In genomic region chr14:40847496-40847895, GRCh38 we compare ENCODE assay signal across 29 cellular contexts.
A peak's percentile ranks its signal among the peaks of the same experiment; 100 is the strongest.
DNase-seq lines count a peak whose midpoint lies in the region; ATAC-seq, FAIRE-seq and TF ChIP-seq lines count a peak whose summit lies in the region.
"Had no signal": no experiment of that assay in that cellular context is flagged by ENCODE, and none has a peak within 500 bp of the region (broad histone marks: within the 10 kb centered on the region; RNA-seq: fewer than 3 reads in every experiment).

No MANE protein-coding gene starts in this region.

- H3K27ac ChIP-seq in HepG2 (ENCODE audit: extremely low read length, insufficient read depth, low read length) (no peak overlapping the region), right lobe of liver (no peak overlapping the region)
- H3K27ac ChIP-seq: ascending aorta, coronary artery, heart right ventricle, psoas muscle, tibial nerve had no signal

- POLR2A ChIA-PET in HepG2 (lab: Yijun Ruan, JAX): no interaction called here

- no peaks in the 10 kb centered on the region for H4K20me1 ChIP-seq in HepG2 (ENCODE audit: insufficient read depth, low read length)

- no peaks in the 10 kb centered on the region for H3K27me3 ChIP-seq in HepG2 (ENCODE audit: control insufficient read depth in 1 of 2, insufficient read depth in 2 of 2, low read length in 2 of 2)
- H3K27me3 ChIP-seq in right lobe of liver: no peaks in the 10 kb centered on the region
- H3K27me3 ChIP-seq: ascending aorta, heart right ventricle, tibial nerve had no signal

- ATAC-seq in HepG2 (no peak), right lobe of liver (no peak), GM21528 (IDR thresholded peaks at IDR 0.05; ENCODE audit: low FRiP score, unreplicated experiment) (no peak)
- ATAC-seq: heart right ventricle; psoas muscle; stimulated activated effector memory CD8-positive, alpha-beta T cell treated with anti-CD3 and anti-CD28 coated beads, Interleukin-12 subunit alpha, Interleukin-12 subunit beta, amount 100 ng/mL, for 72 hours had no signal

- in situ Hi-C loops in HepG2 (cut with HindIII; ENCODE audit: extremely low pct_ligation_motif_present, low pct_unique_long_range_greater_than_20kb): no loop called here

- H3K36me3 ChIP-seq in HepG2 (replicated peaks in 1 of 2; ENCODE audit: control insufficient read depth in 1 of 2, insufficient read depth in 2 of 2, low read length in 2 of 2) (no peaks in the 10 kb centered on the region), right lobe of liver (no peaks in the 10 kb centered on the region)
- H3K36me3 ChIP-seq: ascending aorta, heart right ventricle, tibial nerve had no signal

- TF ChIP-seq POLR2A in HepG2 (IDR thresholded peaks at IDR 0.05; ENCODE audit: insufficient read depth in 1 of 2, low read depth in 2 of 2, low read length in 2 of 2): no peak
- TF ChIP-seq POLR2A in right lobe of liver (IDR thresholded peaks at IDR 0.05): no peak

- TF ChIP-seq EP300 in HepG2 (IDR thresholded peaks at IDR 0.05; ENCODE audit: low read depth in 2 of 2, low read length in 2 of 2) (no peak), HepG2 (CRISPR knock-in tag; IDR thresholded peaks at IDR 0.05; ENCODE audit: borderline replicate concordance) (no peak)

- H3K4me1 ChIP-seq in HepG2 (ENCODE audit: insufficient read depth, low read length) (no peaks in the 10 kb centered on the region), right lobe of liver (no peaks in the 10 kb centered on the region)
- H3K4me1 ChIP-seq: ascending aorta, heart right ventricle, psoas muscle, tibial nerve had no signal

- DNase-seq in HepG2 (ENCODE audit: low spot score) (no peak), right lobe of liver (no peak), NCI-H446 treated with DMSO at 0.1 percent for 48 hours (lab: John Stamatoyannopoulos, UW) (peak; percentile 97), glomerular visceral epithelial cell (ENCODE audit: extremely low spot score) (peak; percentile 2), urothelium cell line (ENCODE audit: low spot score) (peak; percentile 9), GM03348 (ENCODE audit: low spot score) (no peak), SKM-1 (lab: John Stamatoyannopoulos, UW; ENCODE audit: unreplicated experiment) (no peak)
- DNase-seq: ACHN; activated CD4-positive, alpha-beta T cell treated with anti-CD3 and anti-CD28 coated beads, Interleukin-2, amount 50 U/mL, for 1 hour; activated CD4-positive, CD25-positive, alpha-beta regulatory T cell; activated effector memory CD4-positive, alpha-beta T cell treated with anti-CD3 and anti-CD28 coated beads, Interleukin-2, amount 50 U/mL, for 16 hours; activated naive CD8-positive, alpha-beta T cell treated with anti-CD3 and anti-CD28 coated beads, Interleukin-2, amount 10 ng/mL, durations not matched to agents 7 days and 5 days; activated T-cell treated with anti-CD3 and anti-CD28 coated beads, Interleukin-2, amount 50 U/mL, for 24 hours; CD8-positive, alpha-beta memory T cell; DMS79; foreskin fibroblast; heart right ventricle; NCI-H1092; NCI-H1694; psoas muscle; stimulated activated CD4-positive, alpha-beta T cell treated with anti-CD3 and anti-CD28 coated beads, Interleukin-15, amount 100 ng/mL, for 24 hours had no signal

- no TSS peak for BruUV-seq in HepG2 (replicated peaks; lab: Mats Ljungman, UMichigan)

- intact Hi-C loops in HepG2 (cut with micrococcal nuclease; ENCODE audit: unreplicated experiment) (no loop called here), right lobe of liver (cut with DNase I) (no loop called here)

- TF ChIP-seq CTCF in HepG2 (CRISPR knock-in tag; IDR thresholded peaks at IDR 0.05) (no peak), right lobe of liver (IDR thresholded peaks at IDR 0.05) (no peak)

- no peak overlapping the region for H3K9ac ChIP-seq in HepG2 (ENCODE audit: insufficient read depth, low read depth, low read length)

- H3K9me3 ChIP-seq in HepG2 (ENCODE audit: low read length): peaks cover 80% of the 10 kb centered on the region
- H3K9me3 ChIP-seq in right lobe of liver: no peaks in the 10 kb centered on the region
- H3K9me3 ChIP-seq: ascending aorta, psoas muscle, tibial nerve had no signal

- no peak for TF ChIP-seq RAD21 in HepG2 (CRISPR knock-in tag; IDR thresholded peaks at IDR 0.05)

- H3K79me2 ChIP-seq in HepG2 (ENCODE audit: insufficient read depth, low read length): no peaks in the 10 kb centered on the region

- CTCF ChIA-PET in HepG2 (lab: Yijun Ruan, JAX; ENCODE audit: low intra/inter-chr PET ratio, low total read pairs): no interaction called here

- H3K4me2 ChIP-seq in HepG2 (ENCODE audit: low read depth, low read length): no peak overlapping the region

- no peak for FAIRE-seq in HepG2 (lab: Jason Lieb, UNC)
- FAIRE-seq in urothelium cell line (lab: Jason Lieb, UNC): no peak
- FAIRE-seq: G401.6, keratinocyte, TTC549 had no signal

- H2AFZ ChIP-seq in HepG2 (ENCODE audit: low read length): no peak overlapping the region

- H3K4me3 ChIP-seq in HepG2 (replicated peaks in 1 of 3; ENCODE audit: insufficient read depth in 1 of 3, low read depth in 2 of 3, low read length in 3 of 3): no peak overlapping the region
- H3K4me3 ChIP-seq in right lobe of liver: no peak overlapping the region
- H3K4me3 ChIP-seq: ascending aorta, coronary artery, heart right ventricle, psoas muscle, tibial nerve had no signal

TF ChIP-seq in HepG2, 621 proteins besides CTCF, POLR2A, EP300 and RAD21:
- TF ChIP-seq TEAD3 (CRISPR knock-in tag; optimal IDR thresholded peaks at IDR 0.05; ENCODE audit: borderline replicate concordance) (no peak), SRSF4 (IDR thresholded peaks at IDR 0.05; ENCODE audit: low read depth, low read length, poor library complexity, severe bottlenecking) (no peak), ZNF234 (CRISPR knock-in tag; conservative IDR thresholded peaks at IDR 0.05) (no peak), NFE2L2 (IDR thresholded peaks at IDR 0.05; ENCODE audit: low read length) (0 out of 2 replicates have a peak, but pooled peaks have one; percentile 53), MTA1 (CRISPR knock-in tag; IDR thresholded peaks at IDR 0.05; ENCODE audit: borderline replicate concordance) (no peak), KMT2B (CRISPR knock-in tag; IDR thresholded peaks at IDR 0.05) (no peak)

Comparison
In these comparisons a context has a peak if more than half of its experiments do, and no peak if none do; other contexts are left out.
1. DNase-seq: peak in NCI-H446 treated with DMSO at 0.1 percent for 48 hours (single experiment), glomerular visceral epithelial cell (single experiment) and urothelium cell line (single experiment); none in HepG2 (single experiment), right lobe of liver (0 of 3), GM03348 (single experiment) and SKM-1 (single experiment).